In genomic region chr20:9255171-9255570, GRCh38 we compare ENCODE assay signal across 28 cellular contexts.
"Had no signal": no experiment of that assay in that cellular context is flagged by ENCODE, and none has a peak within 500 bp of the region (broad histone marks: within the 10 kb centered on the region; RNA-seq: fewer than 3 reads in every experiment).

No MANE protein-coding gene starts in this region.

- H3K27ac ChIP-seq: neutrophil, pancreas, prostate gland, right lobe of liver, sigmoid colon, stomach, thoracic aorta, thyroid gland, tibial nerve, upper lobe of left lung, vagina had no signal

- H3K27me3 Mint-ChIP-seq: naive thymus-derived CD8-positive, alpha-beta T cell; natural killer cell treated with Interleukin-12 subunit alpha and Interleukin-12 subunit beta and Interleukin-15 and Interleukin-18, amount 100 ng/mL, for 72 hours; stimulated activated naive B cell treated with anti-CD40 and anti-IgM and Interleukin-4, amounts not matched to agents 10 μg/mL and 1 μg/mL and 100 μg/mL, for 72 hours; stimulated activated naive CD8-positive, alpha-beta T cell treated with anti-CD3 and anti-CD28 coated beads, Interleukin-15, Interleukin-2, amounts not matched to agents 100 ng/mL and 50 ng/mL, for 24 hours had no signal

- H3K9me3 ChIP-seq: neutrophil, pancreas, prostate gland, right lobe of liver, sigmoid colon, stomach, thoracic aorta, thyroid gland, tibial nerve, upper lobe of left lung, vagina had no signal

- H3K4me1 ChIP-seq: pancreas, prostate gland, right lobe of liver, sigmoid colon, vagina had no signal

- H3K36me3 ChIP-seq: neutrophil, pancreas, prostate gland, right lobe of liver, sigmoid colon, stomach, thoracic aorta, thyroid gland, tibial nerve, upper lobe of left lung, vagina had no signal

- H3K27me3 ChIP-seq: neutrophil, pancreas, right lobe of liver, sigmoid colon, stomach, thyroid gland, tibial nerve, upper lobe of left lung, vagina had no signal

- H3K36me3 Mint-ChIP-seq: naive thymus-derived CD8-positive, alpha-beta T cell; natural killer cell treated with Interleukin-12 subunit alpha and Interleukin-12 subunit beta and Interleukin-15 and Interleukin-18, amount 100 ng/mL, for 72 hours; stimulated activated effector memory CD8-positive, alpha-beta T cell treated with anti-CD3 and anti-CD28 coated beads, Interleukin-12 subunit alpha, Interleukin-12 subunit beta, amount 100 ng/mL, for 72 hours; stimulated activated naive B cell treated with anti-CD40 and anti-IgM and Interleukin-4, amounts not matched to agents 10 μg/mL and 1 μg/mL and 100 μg/mL, for 72 hours had no signal

- H3K4me1 Mint-ChIP-seq: naive thymus-derived CD8-positive, alpha-beta T cell; stimulated activated effector memory CD8-positive, alpha-beta T cell treated with anti-CD3 and anti-CD28 coated beads, Interleukin-12 subunit alpha, Interleukin-12 subunit beta, amount 100 ng/mL, for 72 hours; stimulated activated naive B cell treated with anti-CD40 and anti-IgM and Interleukin-4, amounts not matched to agents 10 μg/mL and 1 μg/mL and 100 μg/mL, for 72 hours had no signal

- H3K4me3 Mint-ChIP-seq: naive thymus-derived CD8-positive, alpha-beta T cell; natural killer cell treated with Interleukin-12 subunit alpha and Interleukin-12 subunit beta and Interleukin-15 and Interleukin-18, amount 100 ng/mL, for 72 hours; nephron progenitor cell; neural crest cell; stimulated activated effector memory CD8-positive, alpha-beta T cell treated with anti-CD3 and anti-CD28 coated beads, Interleukin-12 subunit alpha, Interleukin-12 subunit beta, amount 100 ng/mL, for 72 hours; stimulated activated naive B cell treated with anti-CD40 and anti-IgM and Interleukin-4, amounts not matched to agents 10 μg/mL and 1 μg/mL and 100 μg/mL, for 72 hours; stimulated activated naive CD8-positive, alpha-beta T cell treated with anti-CD3 and anti-CD28 coated beads, Interleukin-15, Interleukin-2, amounts not matched to agents 100 ng/mL and 50 ng/mL, for 24 hours had no signal

- ATAC-seq: naive thymus-derived CD8-positive, alpha-beta T cell; natural killer cell treated with Interleukin-12 subunit alpha and Interleukin-12 subunit beta and Interleukin-15 and Interleukin-18, amount 100 ng/mL, for 72 hours; pancreas; right cardiac atrium; right lobe of liver; stimulated activated effector memory CD8-positive, alpha-beta T cell treated with anti-CD3 and anti-CD28 coated beads, Interleukin-12 subunit alpha, Interleukin-12 subunit beta, amount 100 ng/mL, for 72 hours; stimulated activated naive B cell treated with anti-CD40 and anti-IgM and Interleukin-4, amounts not matched to agents 10 μg/mL and 1 μg/mL and 100 μg/mL, for 72 hours had no signal

- DNase-seq: naive thymus-derived CD8-positive, alpha-beta T cell; nephron progenitor cell; nucleus accumbens; pancreas; retina; right cardiac atrium; right lobe of liver; sigmoid colon; small intestine; stimulated activated CD4-positive, alpha-beta T cell treated with anti-CD3 and anti-CD28 coated beads, Interleukin-15, amount 100 ng/mL, for 24 hours; stimulated activated CD4-positive, alpha-beta T cell treated with anti-CD3 and anti-CD28 coated beads, Interleukin-2, amount 100 ng/mL, for 24 hours; stimulated activated CD4-positive, alpha-beta T cell treated with anti-CD3 and anti-CD28 coated beads, Interleukin-2, amount 100 ng/mL, for 48 hours; stimulated activated CD4-positive, alpha-beta T cell treated with anti-CD3 and anti-CD28 coated beads, Interleukin-4, amount 100 ng/mL, for 24 hours; stimulated activated naive B cell treated with anti-CD40 and anti-IgM and Interleukin-4, amounts not matched to agents 10 μg/mL and 1 μg/mL and 100 μg/mL, for 72 hours; stimulated activated naive CD4-positive, alpha-beta T cell treated with Interleukin-2 at 50 U/mL for 16 hours; stomach; thyroid gland; trophoblast cell; upper lobe of left lung had no signal

- H3K4me3 ChIP-seq: pancreas, prostate gland, right lobe of liver, sigmoid colon, stomach, thoracic aorta, thyroid gland, tibial nerve, upper lobe of left lung, vagina had no signal

- H3K27ac Mint-ChIP-seq: naive thymus-derived CD8-positive, alpha-beta T cell; natural killer cell treated with Interleukin-12 subunit alpha and Interleukin-12 subunit beta and Interleukin-15 and Interleukin-18, amount 100 ng/mL, for 72 hours; nephron progenitor cell; stimulated activated effector memory CD8-positive, alpha-beta T cell treated with anti-CD3 and anti-CD28 coated beads, Interleukin-12 subunit alpha, Interleukin-12 subunit beta, amount 100 ng/mL, for 72 hours; stimulated activated naive B cell treated with anti-CD40 and anti-IgM and Interleukin-4, amounts not matched to agents 10 μg/mL and 1 μg/mL and 100 μg/mL, for 72 hours; stimulated activated naive CD8-positive, alpha-beta T cell treated with anti-CD3 and anti-CD28 coated beads, Interleukin-15, Interleukin-2, amounts not matched to agents 100 ng/mL and 50 ng/mL, for 24 hours had no signal

- H3K9me3 Mint-ChIP-seq: natural killer cell treated with Interleukin-12 subunit alpha and Interleukin-12 subunit beta and Interleukin-15 and Interleukin-18, amount 100 ng/mL, for 72 hours; nephron progenitor cell; stimulated activated naive B cell treated with anti-CD40 and anti-IgM and Interleukin-4, amounts not matched to agents 10 μg/mL and 1 μg/mL and 100 μg/mL, for 72 hours; stimulated activated naive CD8-positive, alpha-beta T cell treated with anti-CD3 and anti-CD28 coated beads, Interleukin-15, Interleukin-2, amounts not matched to agents 100 ng/mL and 50 ng/mL, for 24 hours had no signal
